17 cellular contexts compared by ENCODE assay signal in genomic region chr12:118044577-118044976, GRCh38.
"Had no signal": no experiment of that assay in that cellular context is flagged by ENCODE, and none has a peak within 500 bp of the region (broad histone marks: within the 10 kb centered on the region; RNA-seq: fewer than 3 reads in every experiment).

No MANE protein-coding gene starts in this region.

- H3K27ac ChIP-seq: colonic mucosa, esophagus muscularis mucosa, hepatocyte, left ventricle myocardium inferior had no signal

- ATAC-seq: natural killer cell, Right ventricle myocardium inferior had no signal

- H3K9me3 Mint-ChIP-seq: brain; natural killer cell; stimulated activated naive B cell treated with anti-CD40 and anti-IgM and Interleukin-4, amounts not matched to agents 10 μg/mL and 1 μg/mL and 100 μg/mL, for 72 hours; type B pancreatic cell had no signal

- H3K36me3 Mint-ChIP-seq: natural killer cell had no signal

- H3K27ac Mint-ChIP-seq: brain; natural killer cell; stimulated activated naive B cell treated with anti-CD40 and anti-IgM and Interleukin-4, amounts not matched to agents 10 μg/mL and 1 μg/mL and 100 μg/mL, for 72 hours; type B pancreatic cell had no signal

- H3K27me3 ChIP-seq: colonic mucosa, esophagus muscularis mucosa, hepatocyte had no signal

- H3K4me1 ChIP-seq: colonic mucosa had no signal

- H3K4me1 Mint-ChIP-seq: brain, natural killer cell had no signal

- H3K9me3 ChIP-seq: colonic mucosa, esophagus muscularis mucosa, left ventricle myocardium inferior had no signal

- H2AFZ ChIP-seq: hepatocyte had no signal

- H3K36me3 ChIP-seq: colonic mucosa had no signal

- DNase-seq: activated CD4-positive, CD25-positive, alpha-beta regulatory T cell treated with anti-CD3 and anti-CD28 coated beads, Interleukin-2, amount 50 U/mL, for 72 hours; activated naive CD4-positive, alpha-beta T cell treated with Interleukin-2 at 50 U/mL for 16 hours; central memory CD4-positive, alpha-beta T cell; colonic mucosa; kidney; left ventricle myocardium inferior; mesendoderm; natural killer cell; occipital lobe; stimulated activated CD4-positive, alpha-beta T cell treated with anti-CD3 and anti-CD28 coated beads, Interleukin-2, amount 100 ng/mL, for 48 hours; stimulated activated naive B cell treated with anti-CD40 and anti-IgM and Interleukin-4, amounts not matched to agents 10 μg/mL and 1 μg/mL and 100 μg/mL, for 72 hours; T1000 had no signal

- H3K4me3 Mint-ChIP-seq: brain; natural killer cell; stimulated activated naive B cell treated with anti-CD40 and anti-IgM and Interleukin-4, amounts not matched to agents 10 μg/mL and 1 μg/mL and 100 μg/mL, for 72 hours; type B pancreatic cell had no signal

- H3K27me3 Mint-ChIP-seq: brain; stimulated activated naive B cell treated with anti-CD40 and anti-IgM and Interleukin-4, amounts not matched to agents 10 μg/mL and 1 μg/mL and 100 μg/mL, for 72 hours; type B pancreatic cell had no signal

- H3K4me3 ChIP-seq: colonic mucosa, esophagus muscularis mucosa, hepatocyte, left ventricle myocardium inferior had no signal

- H3K4me2 ChIP-seq: hepatocyte had no signal
